ENCODE assay signal across 20 cellular contexts in genomic region chr20:14723614-14724013, GRCh38.
DNase-seq lines count a peak whose midpoint lies in the region; ATAC-seq, FAIRE-seq and TF ChIP-seq lines count a peak whose summit lies in the region.
"Had no signal": no experiment of that assay in that cellular context is flagged by ENCODE, and none has a peak within 500 bp of the region (broad histone marks: within the 10 kb centered on the region; RNA-seq: fewer than 3 reads in every experiment).

No MANE protein-coding gene starts in this region.

- H3K27ac ChIP-seq in A549: no peak overlapping the region
- H3K27ac ChIP-seq in adrenal gland: no peak overlapping the region
- no peak overlapping the region for H3K27ac ChIP-seq in left ventricle myocardium inferior (replicated peaks)
- H3K27ac ChIP-seq: 22Rv1, BLaER1 had no signal

- TF ChIP-seq RAD21 in A549 (conservative IDR thresholded peaks at IDR 0.05 in 1 of 2, IDR thresholded peaks at IDR 0.05 in 1 of 2): no peak

- intact Hi-C loops in adrenal gland (cut with DNase I) (no loop called here), left ventricle myocardium inferior (cut with micrococcal nuclease) (no loop called here)
- intact Hi-C loops in activated T-helper 1 cell treated with anti-CD3 and anti-CD28 coated beads, Interleukin-12 subunit alpha, Interleukin-12 subunit beta, Interleukin-2, Interleukin-4 antibody, amounts not matched to agents 30 ng/mL and 10 ng/mL and 1 ng/mL, durations not matched to agents 14 hours and 24 hours and 36 hours (cut with micrococcal nuclease): loop anchor here (10.0 kb wide), 1 partner anchor 51 kb away; no protein-coding TSS in a partner anchor

- CTCF ChIA-PET in A549 (lab: Yijun Ruan, JAX): no interaction called here

- H3K4me2 ChIP-seq in A549: no peak overlapping the region
- H3K4me2 ChIP-seq: BLaER1 had no signal

- ATAC-seq in A549 (no peak), GM18867 (IDR thresholded peaks at IDR 0.05; ENCODE audit: unreplicated experiment) (peak; percentile 60), HG02870 (IDR thresholded peaks at IDR 0.05; ENCODE audit: unreplicated experiment) (peak; percentile 51), HG03442 (IDR thresholded peaks at IDR 0.05; ENCODE audit: unreplicated experiment) (no peak)
- ATAC-seq: K562 had no signal

- H3K4me1 ChIP-seq in A549 (no peaks in the 10 kb centered on the region), adrenal gland (replicated peaks in 1 of 2) (no peaks in the 10 kb centered on the region), left ventricle myocardium inferior (no peaks in the 10 kb centered on the region)

- H3K27me3 Mint-ChIP-seq in activated T-helper 1 cell treated with anti-CD3 and anti-CD28 coated beads, Interleukin-12 subunit alpha, Interleukin-12 subunit beta, Interleukin-2, Interleukin-4 antibody, amounts not matched to agents 30 ng/mL and 10 ng/mL and 1 ng/mL, durations not matched to agents 14 hours and 24 hours and 36 hours (ENCODE audit: insufficient read depth): no peaks in the 10 kb centered on the region
- H3K27me3 Mint-ChIP-seq: CD4-positive, alpha-beta memory T cell had no signal

- peak; percentile 32 for FAIRE-seq in A549 (lab: Jason Lieb, UNC)
- FAIRE-seq: H1, HTR-8/SVneo, K562 had no signal

- WGBS in A549 (ENCODE audit: missing lambda C conversion rate): 90% methylated on average over 3 of the region's 3 CpGs
- 85 to 96% (median 90%) methylated on average over 3 of the region's 3 CpGs for WGBS in adrenal gland, 4 donors

- H3K36me3 Mint-ChIP-seq in activated T-helper 1 cell treated with anti-CD3 and anti-CD28 coated beads, Interleukin-12 subunit alpha, Interleukin-12 subunit beta, Interleukin-2, Interleukin-4 antibody, amounts not matched to agents 30 ng/mL and 10 ng/mL and 1 ng/mL, durations not matched to agents 14 hours and 24 hours and 36 hours (ENCODE audit: low read depth): no peaks in the 10 kb centered on the region
- H3K36me3 Mint-ChIP-seq: CD14-positive monocyte; CD4-positive, alpha-beta memory T cell had no signal

- DNase-seq in A549 (ENCODE audit: low read depth in 1 of 2, low spot score in 1 of 2): no peak
- DNase-seq in amniotic epithelial cell (ENCODE audit: low read depth): peak; percentile 20
- no peak for DNase-seq in adrenal gland
- no peak for DNase-seq in activated T-helper 1 cell treated with anti-CD3 and anti-CD28 coated beads, Interleukin-12 subunit alpha, Interleukin-12 subunit beta, Interleukin-2, Interleukin-4 antibody, amounts not matched to agents 30 ng/mL and 10 ng/mL and 1 ng/mL, durations not matched to agents 14 hours and 24 hours and 36 hours (ENCODE audit: low spot score)
- DNase-seq in left ventricle myocardium inferior: no peak
- DNase-seq: CD4-positive, alpha-beta memory T cell; DMS153; DMS79; GDM1; H9; IMR-90 had no signal

- POLR2A ChIA-PET in A549 (lab: Yijun Ruan, JAX): no interaction called here

- no peak for TF ChIP-seq EP300 in A549 (IDR thresholded peaks at IDR 0.05)

- H3K9me3 Mint-ChIP-seq in activated T-helper 1 cell treated with anti-CD3 and anti-CD28 coated beads, Interleukin-12 subunit alpha, Interleukin-12 subunit beta, Interleukin-2, Interleukin-4 antibody, amounts not matched to agents 30 ng/mL and 10 ng/mL and 1 ng/mL, durations not matched to agents 14 hours and 24 hours and 36 hours: no peaks in the 10 kb centered on the region
- H3K9me3 Mint-ChIP-seq: H9 had no signal

- H3K36me3 ChIP-seq in adrenal gland (replicated peaks in 1 of 2) (no peaks in the 10 kb centered on the region), left ventricle myocardium inferior (no peaks in the 10 kb centered on the region)
- H3K36me3 ChIP-seq: BLaER1 had no signal

- no peak overlapping the region for H3K4me3 Mint-ChIP-seq in activated T-helper 1 cell treated with anti-CD3 and anti-CD28 coated beads, Interleukin-12 subunit alpha, Interleukin-12 subunit beta, Interleukin-2, Interleukin-4 antibody, amounts not matched to agents 30 ng/mL and 10 ng/mL and 1 ng/mL, durations not matched to agents 14 hours and 24 hours and 36 hours
- H3K4me3 Mint-ChIP-seq: CD14-positive monocyte; CD4-positive, alpha-beta memory T cell; H9 had no signal

- H3K27ac Mint-ChIP-seq in activated T-helper 1 cell treated with anti-CD3 and anti-CD28 coated beads, Interleukin-12 subunit alpha, Interleukin-12 subunit beta, Interleukin-2, Interleukin-4 antibody, amounts not matched to agents 30 ng/mL and 10 ng/mL and 1 ng/mL, durations not matched to agents 14 hours and 24 hours and 36 hours: no peak overlapping the region
- H3K27ac Mint-ChIP-seq: CD14-positive monocyte; CD4-positive, alpha-beta memory T cell had no signal

- H3K4me1 Mint-ChIP-seq in activated T-helper 1 cell treated with anti-CD3 and anti-CD28 coated beads, Interleukin-12 subunit alpha, Interleukin-12 subunit beta, Interleukin-2, Interleukin-4 antibody, amounts not matched to agents 30 ng/mL and 10 ng/mL and 1 ng/mL, durations not matched to agents 14 hours and 24 hours and 36 hours (ENCODE audit: low read depth): no peaks in the 10 kb centered on the region
- H3K4me1 Mint-ChIP-seq: CD14-positive monocyte; CD4-positive, alpha-beta memory T cell had no signal

- H3K9me3 ChIP-seq in A549 (no peaks in the 10 kb centered on the region), adrenal gland (replicated peaks in 1 of 3) (no peaks in the 10 kb centered on the region), left ventricle myocardium inferior (replicated peaks) (no peaks in the 10 kb centered on the region)
- H3K9me3 ChIP-seq: BLaER1 had no signal

- TF ChIP-seq CTCF in A549 (IDR thresholded peaks at IDR 0.05): no peak
- TF ChIP-seq CTCF in adrenal gland (IDR thresholded peaks at IDR 0.05): no peak
- TF ChIP-seq CTCF in left ventricle myocardium inferior (IDR thresholded peaks at IDR 0.05; ENCODE audit: borderline replicate concordance): no peak

- H3K4me3 ChIP-seq in A549: no peak overlapping the region
- H3K4me3 ChIP-seq in adrenal gland: no peak overlapping the region
- no peak overlapping the region for H3K4me3 ChIP-seq in left ventricle myocardium inferior
- H3K4me3 ChIP-seq: BLaER1, K562 had no signal

- TF ChIP-seq POLR2A in A549 (IDR thresholded peaks at IDR 0.05; ENCODE audit: low read length): no peak
- TF ChIP-seq POLR2A in adrenal gland (IDR thresholded peaks at IDR 0.05): no peak

- H3K27me3 ChIP-seq in adrenal gland (no peaks in the 10 kb centered on the region), left ventricle myocardium inferior (ENCODE audit: low read depth) (no peaks in the 10 kb centered on the region)
- H3K27me3 ChIP-seq: BLaER1 had no signal

TF ChIP-seq in A549, 52 proteins besides CTCF, POLR2A, EP300 and RAD21 (continues in another document):
- TF ChIP-seq, protein P1, sequence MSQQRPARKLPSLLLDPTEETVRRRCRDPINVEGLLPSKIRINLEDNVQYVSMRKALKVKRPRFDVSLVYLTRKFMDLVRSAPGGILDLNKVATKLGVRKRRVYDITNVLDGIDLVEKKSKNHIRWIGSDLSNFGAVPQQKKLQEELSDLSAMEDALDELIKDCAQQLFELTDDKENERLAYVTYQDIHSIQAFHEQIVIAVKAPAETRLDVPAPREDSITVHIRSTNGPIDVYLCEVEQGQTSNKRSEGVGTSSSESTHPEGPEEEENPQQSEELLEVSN (IDR thresholded peaks at IDR 0.05; ENCODE audit: borderline replicate concordance, low read depth): no peak
- TF ChIP-seq JUNB (IDR thresholded peaks at IDR 0.05) (no peak), HOXB13 (CRISPR knock-in tag; IDR thresholded peaks at IDR 0.05; ENCODE audit: low read depth) (no peak), RCOR1 (IDR thresholded peaks at IDR 0.05; ENCODE audit: low read depth, low read length) (no peak), FOSB (CRISPR knock-in tag; IDR thresholded peaks at IDR 0.05) (no peak), FOXS1 (CRISPR knock-in tag; IDR thresholded peaks at IDR 0.05) (no peak), PHF8 (IDR thresholded peaks at IDR 0.05; ENCODE audit: borderline replicate concordance, low read depth) (no peak), NFE2L2 (conservative IDR thresholded peaks at IDR 0.05; ENCODE audit: low read length) (no peak), TFCP2L1 (CRISPR knock-in tag; IDR thresholded peaks at IDR 0.05) (no peak), KDM5A (IDR thresholded peaks at IDR 0.05) (no peak), EHMT2 (IDR thresholded peaks at IDR 0.05; ENCODE audit: low read depth) (no peak), HDAC2 (IDR thresholded peaks at IDR 0.05) (no peak), RNF2 (IDR thresholded peaks at IDR 0.05; ENCODE audit: borderline replicate concordance, low read depth) (no peak), TP53 (CRISPR knock-in tag; IDR thresholded peaks at IDR 0.05) (no peak)
- TF ChIP-seq, protein P2, sequence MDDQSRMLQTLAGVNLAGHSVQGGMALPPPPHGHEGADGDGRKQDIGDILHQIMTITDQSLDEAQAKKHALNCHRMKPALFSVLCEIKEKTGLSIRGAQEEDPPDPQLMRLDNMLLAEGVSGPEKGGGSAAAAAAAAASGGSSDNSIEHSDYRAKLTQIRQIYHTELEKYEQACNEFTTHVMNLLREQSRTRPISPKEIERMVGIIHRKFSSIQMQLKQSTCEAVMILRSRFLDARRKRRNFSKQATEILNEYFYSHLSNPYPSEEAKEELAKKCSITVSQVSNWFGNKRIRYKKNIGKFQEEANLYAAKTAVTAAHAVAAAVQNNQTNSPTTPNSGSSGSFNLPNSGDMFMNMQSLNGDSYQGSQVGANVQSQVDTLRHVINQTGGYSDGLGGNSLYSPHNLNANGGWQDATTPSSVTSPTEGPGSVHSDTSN (IDR thresholded peaks at IDR 0.05): no peak

Comparison
In these comparisons a context has a peak if more than half of its experiments do, and no peak if none do; other contexts are left out.
1. ATAC-seq: peak in GM18867 (single experiment) and HG02870 (single experiment); none in A549 (0 of 2) and HG03442 (single experiment).